ENCODE assay signal across 8 cellular contexts in genomic region chr9:135797507-135798302, GRCh38.
DNase-seq lines count a peak whose midpoint lies in the region; ATAC-seq, FAIRE-seq and TF ChIP-seq lines count a peak whose summit lies in the region.

No MANE protein-coding gene starts in this region.

- H3K27ac ChIP-seq in OCI-LY7 (ENCODE audit: low read depth, low read length, poor library complexity, severe bottlenecking) (no peak overlapping the region), kidney (ENCODE audit: low read depth in 2 of 2, low read length in 2 of 2) (no peak overlapping the region), substantia nigra (ENCODE audit: low read depth, low read length, poor library complexity, severe bottlenecking) (no peak overlapping the region)

- CTCF ChIA-PET in OCI-LY7 (lab: Charles Lee; ENCODE audit: unreplicated experiment), result no interaction called here

- H3K4me3 ChIP-seq in AG09309 (ENCODE audit: control insufficient read depth, low read depth, low read length), result no peak overlapping the region
- no peak overlapping the region for H3K4me3 ChIP-seq in GM12875 (ENCODE audit: low read depth, low read length)
- no peak overlapping the region for H3K4me3 ChIP-seq in OCI-LY7 (ENCODE audit: low read depth, low read length, poor library complexity, severe bottlenecking)
- no peak overlapping the region for H3K4me3 ChIP-seq in kidney (ENCODE audit: low read length in 2 of 2)

- H3K36me3 Mint-ChIP-seq in brain, result no peaks in the 10 kb centered on the region

- H3K9me3 ChIP-seq in OCI-LY7 (ENCODE audit: low read length) (no peaks in the 10 kb centered on the region), kidney (ENCODE audit: control insufficient read depth in 1 of 2, low read length in 2 of 2) (no peaks in the 10 kb centered on the region)

- H3K9me3 Mint-ChIP-seq in brain, result peaks cover 0 to 5% (median 0%) of the 10 kb centered on the region in 5 experiments

- H3K27ac Mint-ChIP-seq in brain, result peak overlapping the region in 2 of 5 experiments; percentile 17 to 46

- no peak overlapping the region for H3K4me3 Mint-ChIP-seq in brain

- H4K20me1 ChIP-seq in OCI-LY7 (ENCODE audit: insufficient read depth, low read length), result no peaks in the 10 kb centered on the region

- peaks cover 6% of the 10 kb centered on the region for H3K27me3 Mint-ChIP-seq in brain

- no peak overlapping the region for H3K4me2 ChIP-seq in OCI-LY7 (ENCODE audit: low read length)

- no peaks in the 10 kb centered on the region for H3K36me3 ChIP-seq in OCI-LY7 (ENCODE audit: insufficient read depth, low read length)
- no peaks in the 10 kb centered on the region for H3K36me3 ChIP-seq in kidney (ENCODE audit: control insufficient read depth in 1 of 2, insufficient read depth in 2 of 2, low read length in 2 of 2)

- TF ChIP-seq CTCF in AG09309 (IDR thresholded peaks at IDR 0.05; ENCODE audit: control insufficient read depth, insufficient read depth, low read depth, low read length, missing control alignments) (peak; percentile 78), GM12875 (IDR thresholded peaks at IDR 0.05; ENCODE audit: borderline replicate concordance, insufficient read depth, low read depth, low read length) (peak; percentile 82), OCI-LY7 (conservative IDR thresholded peaks at IDR 0.05; ENCODE audit: low read length) (peak; percentile 86), brain (conservative IDR thresholded peaks at IDR 0.05) (peak; percentile 34 to 66), kidney (IDR thresholded peaks at IDR 0.05; ENCODE audit: borderline replicate concordance, extremely low read depth, insufficient read depth) (peak; percentile 24)

- POLR2A ChIA-PET in OCI-LY7 (lab: Charles Lee), result no interaction called here

- H3K9me2 ChIP-seq in OCI-LY7 (ENCODE audit: insufficient read depth, low read length), result no peaks in the 10 kb centered on the region

- BruUV-seq in OCI-LY7 (replicated peaks; lab: Mats Ljungman, UMichigan), result no TSS peak

- peaks cover 12% of the 10 kb centered on the region for H3K4me1 Mint-ChIP-seq in brain

- DNase-seq in AG09309 (ENCODE audit: low read depth), result no peak
- DNase-seq in OCI-LY7 (ENCODE audit: low spot score), result peak; percentile 33
- DNase-seq in kidney, result no peak
- peak in 30 of 49 donors; percentile 3 to 56 (median 26) for DNase-seq in substantia nigra (lab: John Stamatoyannopoulos, UW)
- no peak for DNase-seq in posterior vena cava (ENCODE audit: low spot score)

- intact Hi-C loops in OCI-LY7 (cut with micrococcal nuclease; ENCODE audit: unreplicated experiment), result loop anchor here (1.0 kb wide), 1 partner anchor 128 kb away; no protein-coding TSS in a partner anchor
- intact Hi-C loops in kidney (cut with DNase I), result no loop called here
- intact Hi-C loops in posterior vena cava (cut with DNase I), result loop anchor here in 1 of 2 donors (5.0 kb wide), 1 partner anchor 835 kb away; no protein-coding TSS in a partner anchor

- H3K4me1 ChIP-seq in OCI-LY7 (ENCODE audit: insufficient read depth, low read length, poor library complexity, severe bottlenecking), result no peaks in the 10 kb centered on the region
- H3K4me1 ChIP-seq in kidney (ENCODE audit: control insufficient read depth in 1 of 2, insufficient read depth in 1 of 2, low read depth in 1 of 2, low read length in 2 of 2), result no peaks in the 10 kb centered on the region

- H3K9ac ChIP-seq in kidney (ENCODE audit: low read length in 2 of 2), result no peak overlapping the region

- ATAC-seq in GM21515 (IDR thresholded peaks at IDR 0.05; ENCODE audit: unreplicated experiment), result no peak

- H2AFZ ChIP-seq in OCI-LY7 (ENCODE audit: low read length), result no peak overlapping the region

- FAIRE-seq in kidney (lab: Jason Lieb, UNC), result no peak

- H3K79me2 ChIP-seq in OCI-LY7 (ENCODE audit: insufficient read depth, low read depth, low read length), result no peaks in the 10 kb centered on the region

Comparison
In these comparisons a context has a peak if more than half of its experiments do, and no peak if none do; other contexts are left out.
1. DNase-seq: peak in OCI-LY7 (single experiment) and substantia nigra (30 of 49); none in AG09309 (single experiment), kidney (single experiment) and posterior vena cava (single experiment).
2. CTCF ChIP-seq: peak in every context shown above with its lines; median percentile 86 in OCI-LY7; 82 in GM12875; 78 in AG09309; 50 in brain; 24 in kidney.